Comparison of ENCODE assay signal across 18 cellular contexts in the genomic region with DNA sequence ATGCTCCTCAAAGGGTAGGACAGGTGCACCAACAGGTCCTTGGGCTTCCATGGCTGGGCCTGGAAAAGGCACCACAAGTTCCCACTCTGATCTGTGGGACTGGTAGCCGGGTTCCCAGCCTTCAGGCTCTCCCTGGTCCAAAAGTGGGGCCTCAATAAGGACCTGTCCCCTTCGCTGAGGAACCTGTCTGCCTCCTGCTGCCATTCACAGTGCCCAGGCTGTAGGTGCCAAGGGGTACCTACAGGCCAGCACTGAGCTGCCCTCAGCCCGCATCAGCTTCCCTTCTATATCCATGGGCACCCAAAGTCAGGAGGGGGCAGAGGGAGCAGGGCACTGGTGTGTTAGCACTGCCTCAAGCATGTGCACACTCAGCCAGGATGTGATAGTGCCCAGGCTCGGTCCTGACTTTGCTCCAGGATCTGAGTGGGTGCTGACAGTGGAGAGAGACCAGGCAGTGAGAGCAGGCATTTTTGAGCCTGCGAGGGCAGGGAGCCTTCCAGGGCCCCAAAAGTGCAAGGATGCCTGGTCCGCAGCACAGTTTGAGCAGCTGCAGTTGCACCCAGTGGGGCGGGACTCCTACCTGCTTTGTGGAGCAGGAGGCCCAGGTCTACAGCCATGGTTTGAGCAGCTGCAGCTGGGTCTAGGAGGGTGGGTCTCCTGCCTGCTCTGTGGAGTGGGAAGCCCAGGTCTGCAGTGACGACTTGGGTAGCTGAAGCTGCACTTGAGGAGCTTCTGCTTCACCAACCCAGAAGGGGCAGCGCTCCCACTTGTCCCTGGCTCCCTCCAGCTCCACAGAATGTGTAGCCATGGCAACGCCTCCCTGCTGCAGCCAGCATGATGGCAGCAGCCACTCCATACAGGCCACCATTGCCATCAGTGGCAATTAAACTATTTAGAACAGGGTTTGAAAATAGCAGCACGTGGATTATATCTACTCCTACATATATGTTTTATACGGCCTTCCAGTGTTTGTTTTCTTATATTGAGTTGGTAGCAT.
DNase-seq lines count a peak whose midpoint lies in the region; ATAC-seq and TF ChIP-seq lines count a peak whose summit lies in the region.
"Had no signal": no experiment of that assay in that cellular context is flagged by ENCODE, and none has a peak within 500 bp of the region (broad histone marks: within the 10 kb centered on the region; RNA-seq: fewer than 3 reads in every experiment).

No MANE protein-coding gene starts in this region.

- H3K9me3 Mint-ChIP-seq in WTC11 (peaks cover 30% of the 10 kb centered on the region), Caco-2 (ENCODE audit: unreplicated experiment) (no peaks in the 10 kb centered on the region)

- no peaks in the 10 kb centered on the region for H3K4me1 ChIP-seq in lower lobe of right lung
- H3K4me1 ChIP-seq in spleen = no peaks in the 10 kb centered on the region
- H3K4me1 ChIP-seq in upper lobe of right lung = no peaks in the 10 kb centered on the region
- no peaks in the 10 kb centered on the region for H3K4me1 ChIP-seq in Caco-2
- H3K4me1 ChIP-seq: BE2C had no signal

- TF ChIP-seq POLR2A in spleen (IDR thresholded peaks at IDR 0.05) = no peak

- DNase-seq in WTC11 (ENCODE audit: low spot score) = no peak
- no peak for DNase-seq in lower lobe of right lung
- DNase-seq in spleen = peak; percentile 59
- no peak for DNase-seq in upper lobe of right lung
- DNase-seq in NOMO-1 treated with dmso at 0.1 percent for 144 hours (lab: John Stamatoyannopoulos, UW; ENCODE audit: unreplicated experiment) = no peak
- no peak for DNase-seq in Caco-2
- DNase-seq: BE2C; CD4-positive, CD25-positive, alpha-beta regulatory T cell; DMS79; H9; HFFc6; Kasumi-1; NCI-H1436; NCI-H2029; NCI-H2171; NCI-H524 treated with DMSO at 0.1 percent for 48 hours had no signal

- BruUV-seq in Caco-2 (replicated peaks; lab: Mats Ljungman, UMichigan) = no TSS peak

- H3K4me1 Mint-ChIP-seq in WTC11 (peaks cover 7% of the 10 kb centered on the region; the same call in 1 of the 2 replicates), Caco-2 (ENCODE audit: low read depth, unreplicated experiment) (no peaks in the 10 kb centered on the region)
- H3K4me1 Mint-ChIP-seq: CD4-positive, CD25-positive, alpha-beta regulatory T cell; H9 had no signal

- intact Hi-C loops in lower lobe of right lung (cut with DNase I) = no loop called here
- intact Hi-C loops in spleen (cut with DNase I; ENCODE audit: low total_unique reads) = no loop called here
- intact Hi-C loops in upper lobe of right lung (cut with DNase I) = no loop called here
- intact Hi-C loops in Caco-2 (cut with micrococcal nuclease; ENCODE audit: unreplicated experiment) = no loop called here

- H3K27ac Mint-ChIP-seq in WTC11 = no peak overlapping the region
- H3K27ac Mint-ChIP-seq in Caco-2 (ENCODE audit: unreplicated experiment) = no peak overlapping the region
- H3K27ac Mint-ChIP-seq: CD4-positive, CD25-positive, alpha-beta regulatory T cell; HFFc6 had no signal

- H3K4me3 Mint-ChIP-seq in WTC11 (no peak overlapping the region), Caco-2 (ENCODE audit: unreplicated experiment) (no peak overlapping the region)
- H3K4me3 Mint-ChIP-seq: CD4-positive, CD25-positive, alpha-beta regulatory T cell; H9; HFFc6 had no signal

- no peaks in the 10 kb centered on the region for H3K27me3 ChIP-seq in lower lobe of right lung (ENCODE audit: low read depth)
- H3K27me3 ChIP-seq in spleen (replicated peaks in 1 of 7) = no peaks in the 10 kb centered on the region
- H3K27me3 ChIP-seq in upper lobe of right lung = no peaks in the 10 kb centered on the region
- H3K27me3 ChIP-seq in Caco-2 (replicated peaks; ENCODE audit: control insufficient read depth, insufficient read depth, low read length) = no peaks in the 10 kb centered on the region
- H3K27me3 ChIP-seq: BE2C had no signal

- CTCF ChIA-PET in WTC11 (lab: Charles Lee) (no interaction called here), Caco-2 (lab: Charles Lee) (no interaction called here)

- 71 to 84% (median 73%) methylated on average over 9 to 12 of the region's 12 CpGs for WGBS in spleen, 5 donors

- POLR2A ChIA-PET in WTC11 (lab: Charles Lee) = no interaction called here
- POLR2A ChIA-PET in Caco-2 (lab: Charles Lee) = no interaction called here

- H3K27me3 Mint-ChIP-seq in WTC11 (ENCODE audit: low read depth) = no peaks in the 10 kb centered on the region; the same call in 1 of the 2 replicates
- no peaks in the 10 kb centered on the region for H3K27me3 Mint-ChIP-seq in Caco-2 (ENCODE audit: insufficient read depth, unreplicated experiment)
- H3K27me3 Mint-ChIP-seq: CD4-positive, CD25-positive, alpha-beta regulatory T cell had no signal

- TF ChIP-seq CTCF in WTC11 (IDR thresholded peaks at IDR 0.05) (no peak), lower lobe of right lung (IDR thresholded peaks at IDR 0.05) (no peak), spleen (IDR thresholded peaks at IDR 0.05 in 8 of 11, conservative IDR thresholded peaks at IDR 0.05 in 3 of 11) (no peak), upper lobe of right lung (IDR thresholded peaks at IDR 0.05) (no peak), Caco-2 (IDR thresholded peaks at IDR 0.05; ENCODE audit: insufficient read depth in 1 of 2, low read depth in 1 of 2, low read length in 1 of 2, severe bottlenecking in 1 of 2, unreplicated experiment in 1 of 2) (no peak)

- H3K36me3 ChIP-seq in lower lobe of right lung (no peaks in the 10 kb centered on the region), spleen (no peaks in the 10 kb centered on the region), upper lobe of right lung (no peaks in the 10 kb centered on the region), Caco-2 (ENCODE audit: control insufficient read depth, insufficient read depth, low read length) (no peaks in the 10 kb centered on the region)
- H3K36me3 ChIP-seq: BE2C had no signal

- H3K9me3 ChIP-seq in lower lobe of right lung = no peaks in the 10 kb centered on the region
- peaks cover 0 to 25% (median 0%) of the 10 kb centered on the region in 8 donors for H3K9me3 ChIP-seq in spleen
- no peaks in the 10 kb centered on the region for H3K9me3 ChIP-seq in upper lobe of right lung
- H3K9me3 ChIP-seq in Caco-2 = no peaks in the 10 kb centered on the region
- H3K9me3 ChIP-seq: BE2C had no signal

- H3K36me3 Mint-ChIP-seq in WTC11 (peaks cover 28% of the 10 kb centered on the region), Caco-2 (ENCODE audit: insufficient read depth, unreplicated experiment) (no peaks in the 10 kb centered on the region)
- H3K36me3 Mint-ChIP-seq: CD4-positive, CD25-positive, alpha-beta regulatory T cell had no signal

- peak; percentile 61 for ATAC-seq in WTC11
- ATAC-seq in lower lobe of right lung = peak; percentile 9 to 26
- ATAC-seq in upper lobe of right lung = peak; percentile 40
- ATAC-seq in HG03460 (IDR thresholded peaks at IDR 0.05; ENCODE audit: unreplicated experiment) = no peak
- ATAC-seq: Right ventricle myocardium inferior had no signal

- no peak overlapping the region for H3K4me3 ChIP-seq in lower lobe of right lung
- no peak overlapping the region for H3K4me3 ChIP-seq in spleen
- no peak overlapping the region for H3K4me3 ChIP-seq in upper lobe of right lung
- H3K4me3 ChIP-seq in Caco-2 (ENCODE audit: low read depth, low read length) = no peak overlapping the region

- H3K27ac ChIP-seq in lower lobe of right lung (no peak overlapping the region), spleen (no peak overlapping the region), upper lobe of right lung (no peak overlapping the region)

TF ChIP-seq in WTC11, 78 proteins besides CTCF, POLR2A, EP300 and RAD21:
- TF ChIP-seq CREM (CRISPR knock-in tag; IDR thresholded peaks at IDR 0.05) (no peak), MXD4 (CRISPR knock-in tag; IDR thresholded peaks at IDR 0.05; ENCODE audit: borderline replicate concordance) (no peak), USF2 (CRISPR knock-in tag; IDR thresholded peaks at IDR 0.05) (no peak), NR1H2 (CRISPR knock-in tag; IDR thresholded peaks at IDR 0.05) (no peak)
- TF ChIP-seq, protein P1, sequence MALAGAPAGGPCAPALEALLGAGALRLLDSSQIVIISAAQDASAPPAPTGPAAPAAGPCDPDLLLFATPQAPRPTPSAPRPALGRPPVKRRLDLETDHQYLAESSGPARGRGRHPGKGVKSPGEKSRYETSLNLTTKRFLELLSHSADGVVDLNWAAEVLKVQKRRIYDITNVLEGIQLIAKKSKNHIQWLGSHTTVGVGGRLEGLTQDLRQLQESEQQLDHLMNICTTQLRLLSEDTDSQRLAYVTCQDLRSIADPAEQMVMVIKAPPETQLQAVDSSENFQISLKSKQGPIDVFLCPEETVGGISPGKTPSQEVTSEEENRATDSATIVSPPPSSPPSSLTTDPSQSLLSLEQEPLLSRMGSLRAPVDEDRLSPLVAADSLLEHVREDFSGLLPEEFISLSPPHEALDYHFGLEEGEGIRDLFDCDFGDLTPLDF (CRISPR knock-in tag; IDR thresholded peaks at IDR 0.05) = no peak
- TF ChIP-seq, protein P2, sequence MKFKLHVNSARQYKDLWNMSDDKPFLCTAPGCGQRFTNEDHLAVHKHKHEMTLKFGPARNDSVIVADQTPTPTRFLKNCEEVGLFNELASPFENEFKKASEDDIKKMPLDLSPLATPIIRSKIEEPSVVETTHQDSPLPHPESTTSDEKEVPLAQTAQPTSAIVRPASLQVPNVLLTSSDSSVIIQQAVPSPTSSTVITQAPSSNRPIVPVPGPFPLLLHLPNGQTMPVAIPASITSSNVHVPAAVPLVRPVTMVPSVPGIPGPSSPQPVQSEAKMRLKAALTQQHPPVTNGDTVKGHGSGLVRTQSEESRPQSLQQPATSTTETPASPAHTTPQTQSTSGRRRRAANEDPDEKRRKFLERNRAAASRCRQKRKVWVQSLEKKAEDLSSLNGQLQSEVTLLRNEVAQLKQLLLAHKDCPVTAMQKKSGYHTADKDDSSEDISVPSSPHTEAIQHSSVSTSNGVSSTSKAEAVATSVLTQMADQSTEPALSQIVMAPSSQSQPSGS (CRISPR knock-in tag; IDR thresholded peaks at IDR 0.05; ENCODE audit: borderline replicate concordance, low read depth) = no peak
- TF ChIP-seq, protein P3, sequence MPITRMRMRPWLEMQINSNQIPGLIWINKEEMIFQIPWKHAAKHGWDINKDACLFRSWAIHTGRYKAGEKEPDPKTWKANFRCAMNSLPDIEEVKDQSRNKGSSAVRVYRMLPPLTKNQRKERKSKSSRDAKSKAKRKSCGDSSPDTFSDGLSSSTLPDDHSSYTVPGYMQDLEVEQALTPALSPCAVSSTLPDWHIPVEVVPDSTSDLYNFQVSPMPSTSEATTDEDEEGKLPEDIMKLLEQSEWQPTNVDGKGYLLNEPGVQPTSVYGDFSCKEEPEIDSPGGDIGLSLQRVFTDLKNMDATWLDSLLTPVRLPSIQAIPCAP (CRISPR knock-in tag; IDR thresholded peaks at IDR 0.05) = no peak
